Comparison of ENCODE assay signal across 8 cellular contexts in genomic region chr15:85793641-85794597, GRCh38. TPM values are rescaled to one million over a fixed set of nuclear protein-coding genes. Genes with fewer than 3 reads are reported as not detected.
DNase-seq lines count a peak whose midpoint lies in the region; ATAC-seq and TF ChIP-seq lines count a peak whose summit lies in the region.

No MANE protein-coding gene starts in this region.

- peak; percentile 32 for DNase-seq in NCI-H2227 (lab: John Stamatoyannopoulos, UW; ENCODE audit: unreplicated experiment)
- DNase-seq in activated T-helper 2 cell treated with anti-CD3 and anti-CD28 coated beads, Interferon-gamma antibody, Interleukin-2, Interleukin-4, amounts not matched to agents 10 μg/mL and 5 μg/mL and 100 μg/mL, durations not matched to agents 14 hours and 24 hours and 36 hours (ENCODE audit: low spot score), result peak; percentile 45
- no peak for DNase-seq in foreskin keratinocyte
- DNase-seq in osteocyte (ENCODE audit: extremely low spot score, unreplicated experiment), result no peak
- DNase-seq in inferior parietal cortex (ENCODE audit: extremely low spot score), result no peak
- no peak for DNase-seq in DMS114 treated with DMSO at 0.1 percent for 48 hours (lab: John Stamatoyannopoulos, UW; ENCODE audit: unreplicated experiment)

- intact Hi-C loops in activated T-helper 2 cell treated with anti-CD3 and anti-CD28 coated beads, Interferon-gamma antibody, Interleukin-2, Interleukin-4, amounts not matched to agents 10 μg/mL and 5 μg/mL and 100 μg/mL, durations not matched to agents 14 hours and 24 hours and 36 hours (cut with micrococcal nuclease), result loop anchor here (1.0 to 5.0 kb wide), 4 partner anchors 9 to 177 kb away; no protein-coding TSS in a partner anchor

- peaks cover 6% of the 10 kb centered on the region for H3K36me3 Mint-ChIP-seq in activated T-helper 2 cell treated with anti-CD3 and anti-CD28 coated beads, Interferon-gamma antibody, Interleukin-2, Interleukin-4, amounts not matched to agents 10 μg/mL and 5 μg/mL and 100 μg/mL, durations not matched to agents 14 hours and 24 hours and 36 hours (ENCODE audit: low read depth)
- no peaks in the 10 kb centered on the region for H3K36me3 Mint-ChIP-seq in osteocyte (ENCODE audit: unreplicated experiment)

- no peaks in the 10 kb centered on the region for H3K27me3 ChIP-seq in foreskin keratinocyte

- H3K27ac ChIP-seq in foreskin keratinocyte, result peak overlapping the region; percentile 59

- peaks cover 26% of the 10 kb centered on the region for H3K4me1 Mint-ChIP-seq in activated T-helper 2 cell treated with anti-CD3 and anti-CD28 coated beads, Interferon-gamma antibody, Interleukin-2, Interleukin-4, amounts not matched to agents 10 μg/mL and 5 μg/mL and 100 μg/mL, durations not matched to agents 14 hours and 24 hours and 36 hours (ENCODE audit: low read depth)
- peaks cover 21% of the 10 kb centered on the region for H3K4me1 Mint-ChIP-seq in osteocyte (ENCODE audit: unreplicated experiment)

- peak overlapping the region; percentile 72 for H3K27ac Mint-ChIP-seq in activated T-helper 2 cell treated with anti-CD3 and anti-CD28 coated beads, Interferon-gamma antibody, Interleukin-2, Interleukin-4, amounts not matched to agents 10 μg/mL and 5 μg/mL and 100 μg/mL, durations not matched to agents 14 hours and 24 hours and 36 hours
- H3K27ac Mint-ChIP-seq in osteocyte (ENCODE audit: unreplicated experiment), result peak overlapping the region; percentile 50

- H3K4me1 ChIP-seq in foreskin keratinocyte, result peaks cover 17% of the 10 kb centered on the region

- no peak for TF ChIP-seq CTCF in foreskin keratinocyte (conservative IDR thresholded peaks at IDR 0.05)
- no peak for TF ChIP-seq CTCF in osteocyte (IDR thresholded peaks at IDR 0.05)

- H3K4me3 Mint-ChIP-seq in activated T-helper 2 cell treated with anti-CD3 and anti-CD28 coated beads, Interferon-gamma antibody, Interleukin-2, Interleukin-4, amounts not matched to agents 10 μg/mL and 5 μg/mL and 100 μg/mL, durations not matched to agents 14 hours and 24 hours and 36 hours (ENCODE audit: low read depth), result peak overlapping the region; percentile 89
- peak overlapping the region; percentile 81 for H3K4me3 Mint-ChIP-seq in osteocyte (ENCODE audit: unreplicated experiment)

- H3K27me3 Mint-ChIP-seq in activated T-helper 2 cell treated with anti-CD3 and anti-CD28 coated beads, Interferon-gamma antibody, Interleukin-2, Interleukin-4, amounts not matched to agents 10 μg/mL and 5 μg/mL and 100 μg/mL, durations not matched to agents 14 hours and 24 hours and 36 hours (ENCODE audit: low read depth), result no peaks in the 10 kb centered on the region
- H3K27me3 Mint-ChIP-seq in osteocyte (ENCODE audit: unreplicated experiment), result peaks cover 5% of the 10 kb centered on the region

- ATAC-seq in GM18517 (IDR thresholded peaks at IDR 0.05; ENCODE audit: unreplicated experiment) (peak; percentile 40), HG02678 (IDR thresholded peaks at IDR 0.05; ENCODE audit: unreplicated experiment) (peak; percentile 36), foreskin keratinocyte (peak; percentile 28)

- no peaks in the 10 kb centered on the region for H3K9me3 Mint-ChIP-seq in activated T-helper 2 cell treated with anti-CD3 and anti-CD28 coated beads, Interferon-gamma antibody, Interleukin-2, Interleukin-4, amounts not matched to agents 10 μg/mL and 5 μg/mL and 100 μg/mL, durations not matched to agents 14 hours and 24 hours and 36 hours
- H3K9me3 Mint-ChIP-seq in osteocyte (ENCODE audit: unreplicated experiment), result no peaks in the 10 kb centered on the region

RNA-seq across cellular contexts. Expression of gene KLHL25, which starts 0.8 kb away (rescaled TPM):
- total RNA-seq in activated T-helper 2 cell treated with anti-CD3 and anti-CD28 coated beads, Interferon-gamma antibody, Interleukin-2, Interleukin-4, amounts not matched to agents 10 μg/mL and 5 μg/mL and 100 μg/mL, durations not matched to agents 14 hours and 24 hours and 36 hours, result 8.5 and 9.0 TPM in 2 replicates
- total RNA-seq in foreskin keratinocyte, result 4.9 and 6.2 TPM in 2 replicates
- polyA plus RNA-seq in foreskin keratinocyte, result 4.0 and 4.1 TPM in 2 replicates
- 3.6 and 3.9 TPM in 2 replicates for total RNA-seq in osteocyte

Comparison
In these comparisons a context has a peak if more than half of its experiments do, and no peak if none do; other contexts are left out.
1. DNase-seq: peak in NCI-H2227 (single experiment) and activated T-helper 2 cell treated with anti-CD3 and anti-CD28 coated beads, Interferon-gamma antibody, Interleukin-2, Interleukin-4, amounts not matched to agents 10 μg/mL and 5 μg/mL and 100 μg/mL, durations not matched to agents 14 hours and 24 hours and 36 hours (single experiment); none in foreskin keratinocyte (0 of 2), osteocyte (single experiment), inferior parietal cortex (single experiment) and DMS114 treated with DMSO at 0.1 percent for 48 hours (single experiment).
2. Peak in every context shown above with its lines, with median percentiles within 50 percentile points of each other: ATAC-seq.